In genomic region chrX:154368630-154369452, GRCh38 we compare ENCODE assay signal across 8 cellular contexts. TPM values are rescaled to one million over a fixed set of nuclear protein-coding genes. Genes with fewer than 3 reads are reported as not detected.
DNase-seq lines count a peak whose midpoint lies in the region; ATAC-seq, FAIRE-seq and TF ChIP-seq lines count a peak whose summit lies in the region.

No MANE protein-coding gene starts in this region.

- H3K9me2 ChIP-seq in PC-9 (ENCODE audit: insufficient read depth): no peaks in the 10 kb centered on the region

- POLR2A ChIA-PET in PC-9 (lab: Charles Lee; ENCODE audit: unreplicated experiment): interaction anchor here (0.5 to 1.1 kb wide), 12 partner anchors 17 to 570 kb away, joined by 4 to 14 read pairs (median 7); no protein-coding TSS in a partner anchor

- no TSS peak for BruUV-seq in PC-9 (replicated peaks; lab: Mats Ljungman, UMichigan)

- no peak for FAIRE-seq in pancreas (lab: Jason Lieb, UNC)

- H3K27ac ChIP-seq in PC-9 (peak overlapping the region; percentile 89), pancreas (peak overlapping the region; percentile 39 to 81 (median 60)), transverse colon (peak overlapping the region; percentile 95 to 99 (median 97))

- no peaks in the 10 kb centered on the region for H3K36me3 ChIP-seq in PC-9 (ENCODE audit: low read depth)
- peaks cover 0 to 8% (median 0%) of the 10 kb centered on the region in 3 donors for H3K36me3 ChIP-seq in pancreas
- H3K36me3 ChIP-seq in transverse colon: no peaks in the 10 kb centered on the region

- H3K27me3 ChIP-seq in PC-9 (ENCODE audit: insufficient read depth, low read depth): no peaks in the 10 kb centered on the region
- H3K27me3 ChIP-seq in pancreas: no peaks in the 10 kb centered on the region
- H3K27me3 ChIP-seq in transverse colon: peaks cover 14% of the 10 kb centered on the region

- no peaks in the 10 kb centered on the region for H4K20me1 ChIP-seq in PC-9 (ENCODE audit: insufficient read depth)

- no peak overlapping the region for H2AFZ ChIP-seq in PC-9

- 47 to 57% methylated on average over 15 of the region's 16 CpGs for WGBS in pancreas, 2 donors
- 42% methylated on average over 14 of the region's 16 CpGs; no CpG with 5 or more reads in 1 of the 2 donors for WGBS in transverse colon (ENCODE audit: low coverage in 1 of 2), 2 donors

- H3K9me3 ChIP-seq in PC-9 (ENCODE audit: insufficient read depth, low read depth): no peaks in the 10 kb centered on the region
- no peaks in the 10 kb centered on the region for H3K9me3 ChIP-seq in pancreas
- H3K9me3 ChIP-seq in transverse colon: no peaks in the 10 kb centered on the region

- H3K4me2 ChIP-seq in PC-9: peak overlapping the region; percentile 70

- in situ Hi-C loops in transverse colon (cut with MboI; ENCODE audit: low pct_ligation_motif_present in 1 of 4, low pct_unique_long_range_greater_than_20kb in 1 of 4, low sequenced_read_pairs in 3 of 4): no loop called here

- H3F3A ChIP-seq in PC-9 (ENCODE audit: insufficient read depth, low read depth): no peaks in the 10 kb centered on the region; the same call in 1 of the 2 replicates

- DNase-seq in DMS53 (lab: John Stamatoyannopoulos, UW) (peak; percentile 89), PC-9 (peak; percentile 79 to 94), activated T-helper 1 cell treated with Interleukin-2 at 50 U/mL for 16 hours (ENCODE audit: low read depth) (peak; percentile 87), fibroblast of the aortic adventitia (ENCODE audit: low read depth) (peak; percentile 95), pancreas (peak in 3 of 6 donors; percentile 45 to 61 (median 50)), transverse colon (peak; percentile 75)

- peaks cover 35% of the 10 kb centered on the region for H3K79me2 ChIP-seq in PC-9 (ENCODE audit: low read depth)

- H3K4me1 ChIP-seq in PC-9 (replicated peaks; ENCODE audit: insufficient read depth): no peaks in the 10 kb centered on the region; the same call in 1 of the 2 replicates
- H3K4me1 ChIP-seq in pancreas: no peaks in the 10 kb centered on the region
- peaks cover 0 to 40% (median 9%) of the 10 kb centered on the region in 4 donors for H3K4me1 ChIP-seq in transverse colon

- no peak for TF ChIP-seq CTCF in PC-9 (conservative IDR thresholded peaks at IDR 0.05)
- no peak for TF ChIP-seq CTCF in fibroblast of the aortic adventitia (IDR thresholded peaks at IDR 0.05; ENCODE audit: insufficient read depth, low read length)
- TF ChIP-seq CTCF in pancreas (IDR thresholded peaks at IDR 0.05): no peak
- TF ChIP-seq CTCF in transverse colon (IDR thresholded peaks at IDR 0.05): no peak

- H3K4me3 ChIP-seq in PC-9 (peak overlapping the region; percentile 56; the same call in 1 of the 2 replicates), fibroblast of the aortic adventitia (ENCODE audit: low read depth, low read length) (peak overlapping the region; percentile 72), pancreas (peak overlapping the region in 3 of 4 donors; percentile 7 to 55 (median 16)), transverse colon (peak overlapping the region; percentile 28 to 63 (median 42))

- intact Hi-C loops in PC-9 (cut with micrococcal nuclease; ENCODE audit: unreplicated experiment) (loop anchor here (1.0 to 2.0 kb wide), 2 partner anchors 9 to 644 kb away; partner anchors contain the start of genes ABCD1 and BCAP31), pancreas (cut with DNase I) (no loop called here), transverse colon (cut with DNase I; ENCODE audit: low total_unique reads) (no loop called here)

- CTCF ChIA-PET in PC-9 (lab: Charles Lee): interaction anchor here (0.5 kb wide), 1 partner anchor 248 kb away, joined by 4 read pairs; no protein-coding TSS in a partner anchor

- no peak for TF ChIP-seq EP300 in transverse colon (IDR thresholded peaks at IDR 0.05; ENCODE audit: low read depth)

- ATAC-seq in HG02759 (IDR thresholded peaks at IDR 0.05; ENCODE audit: unreplicated experiment) (peak; percentile 36), pancreas (peak; percentile 13 to 39 (median 24)), GM21737 (IDR thresholded peaks at IDR 0.05; ENCODE audit: unreplicated experiment) (no peak)

- no peak for TF ChIP-seq POLR2A in transverse colon (IDR thresholded peaks at IDR 0.05)

RNA-seq across cellular contexts. Expression of gene FLNA, which starts 5.6 kb away (rescaled TPM):
- total RNA-seq in PC-9 (2021) (1,841 and 2,308 TPM in 2 replicates), fibroblast of the aortic adventitia (ENCODE audit: low replicate concordance) (549 and 1,365 TPM in 2 replicates), pancreas (100 to 1,000 TPM in 4 of 6 donors, 10 to 100 TPM in 2; 67.0 to 298 (median 142) TPM), transverse colon (1,000 to 10,000 TPM in 2 of 4 donors, 100 to 1,000 TPM in 2; 632 to 3,163 (median 1,262) TPM)
- 100 to 1,000 TPM; 222 to 259 TPM for polyA plus RNA-seq in pancreas

RNA-seq across cellular contexts. Expression of gene EMD, which starts 10.3 kb away (rescaled TPM):
- total RNA-seq in PC-9 (2021) (132 and 164 TPM in 2 replicates), fibroblast of the aortic adventitia (ENCODE audit: low replicate concordance) (9.6 and 29.9 TPM in 2 replicates), pancreas (10 to 100 TPM; 23.1 to 42.9 (median 38.7) TPM), transverse colon (10 to 100 TPM; 27.3 to 89.8 (median 55.5) TPM)
- polyA plus RNA-seq in pancreas: 10 to 100 TPM; 56.0 to 86.7 TPM

RNA-seq across cellular contexts. Expression of gene RPL10, which starts 29.3 kb away (rescaled TPM):
- total RNA-seq in PC-9 (2021) (3,447 and 3,685 TPM in 2 replicates), fibroblast of the aortic adventitia (ENCODE audit: low replicate concordance) (1,297 and 3,230 TPM in 2 replicates), pancreas (1,000 to 10,000 TPM; 2,194 to 4,058 (median 3,145) TPM), transverse colon (1,000 to 10,000 TPM; 1,352 to 4,861 (median 3,415) TPM)
- polyA plus RNA-seq in pancreas: 1,000 to 10,000 TPM; 2,751 to 3,412 TPM

RNA-seq across cellular contexts. Expression of gene DNASE1L1, which starts 40.2 kb away (rescaled TPM):
- 25.9 and 28.3 TPM in 2 replicates for total RNA-seq in PC-9 (2021)
- total RNA-seq in fibroblast of the aortic adventitia (ENCODE audit: low replicate concordance): 15.8 and 31.0 TPM in 2 replicates
- 10 to 100 TPM in 1 of 6 donors, 1 to 10 TPM in 5; 5.1 to 13.6 (median 7.3) TPM for total RNA-seq in pancreas
- 10 to 100 TPM; 11.3 to 16.5 TPM for polyA plus RNA-seq in pancreas
- total RNA-seq in transverse colon: 100 to 1,000 TPM in 1 of 4 donors, 10 to 100 TPM in 3; 15.9 to 156 (median 36.9) TPM

RNA-seq across cellular contexts. Expression of gene TAFAZZIN, which starts 42.5 kb away (rescaled TPM):
- 95.8 and 134 TPM in 2 replicates for total RNA-seq in PC-9 (2021)
- total RNA-seq in fibroblast of the aortic adventitia (ENCODE audit: low replicate concordance): 18.0 and 30.9 TPM in 2 replicates
- total RNA-seq in pancreas: 10 to 100 TPM; 14.6 to 26.7 (median 17.1) TPM
- 10 to 100 TPM; 77.0 to 82.7 TPM for polyA plus RNA-seq in pancreas
- total RNA-seq in transverse colon: 100 to 1,000 TPM in 2 of 4 donors, 10 to 100 TPM in 2; 46.7 to 495 (median 101) TPM

Comparison
In these comparisons a context has a peak if more than half of its experiments do, and no peak if none do; other contexts are left out.
1. H3K4me3 ChIP-seq: peak in every context shown above with its lines; median percentile 72 in fibroblast of the aortic adventitia; 56 in PC-9; 42 in transverse colon; 16 in pancreas.